ENCODE assay signal across 11 cellular contexts in genomic region chr2:120005834-120006521, GRCh38. TPM values are rescaled to one million over a fixed set of nuclear protein-coding genes. Genes with fewer than 3 reads are reported as not detected.
DNase-seq lines count a peak whose midpoint lies in the region; ATAC-seq, FAIRE-seq and TF ChIP-seq lines count a peak whose summit lies in the region.
"Had no signal": no experiment of that assay in that cellular context is flagged by ENCODE, and none has a peak within 500 bp of the region (broad histone marks: within the 10 kb centered on the region; RNA-seq: fewer than 3 reads in every experiment).

No MANE protein-coding gene starts in this region.

- CTCF ChIA-PET in K562 (lab: Yijun Ruan, JAX; ENCODE audit: low intra/inter-chr PET ratio), result no interaction called here

- H3K4me1 ChIP-seq in K562 (replicated peaks in 1 of 2; ENCODE audit: control insufficient read depth in 2 of 2, insufficient read depth in 2 of 2, low read length in 2 of 2) (peaks cover 0 to 4% of the 10 kb centered on the region in 2 experiments; a peak in 2 of 5 replicates), uterus (no peaks in the 10 kb centered on the region)
- H3K4me1 ChIP-seq: gastrocnemius medialis had no signal

- no peaks in the 10 kb centered on the region for H3K27me3 ChIP-seq in K562 (ENCODE audit: control insufficient read depth in 2 of 2, insufficient read depth in 2 of 2, low read length in 2 of 2)
- no peaks in the 10 kb centered on the region for H3K27me3 ChIP-seq in uterus
- H3K27me3 ChIP-seq: gastrocnemius medialis had no signal

- no peak for FAIRE-seq in K562 (lab: Jason Lieb, UNC)

- H3K9me1 ChIP-seq in K562 (ENCODE audit: control insufficient read depth, insufficient read depth, low read length), result no peaks in the 10 kb centered on the region

- H3K9me3 ChIP-seq in K562 (replicated peaks; ENCODE audit: control insufficient read depth, insufficient read depth, low read depth, low read length) (no peaks in the 10 kb centered on the region), uterus (no peaks in the 10 kb centered on the region)
- H3K9me3 ChIP-seq: gastrocnemius medialis had no signal

- in situ Hi-C loops in K562 (cut with MboI), result no loop called here

- BruUV-seq in K562 (replicated peaks; lab: Mats Ljungman, UMichigan), result no TSS peak

- H3K4me3 ChIP-seq in K562, result no peak overlapping the region
- no peak overlapping the region for H3K4me3 ChIP-seq in uterus
- H3K4me3 ChIP-seq: gastrocnemius medialis had no signal

- no peak for TF ChIP-seq EP300 in K562 (IDR thresholded peaks at IDR 0.05; ENCODE audit: low read length)

- no peak overlapping the region for H3K27ac Mint-ChIP-seq in osteocyte (ENCODE audit: unreplicated experiment)

- no peak overlapping the region for H3K9ac ChIP-seq in K562 (ENCODE audit: insufficient read depth in 1 of 2, low read depth in 2 of 2, low read length in 2 of 2)

- TF ChIP-seq CTCF in K562 (IDR thresholded peaks at IDR 0.05 in 2 of 3, conservative IDR thresholded peaks at IDR 0.05 in 1 of 3; ENCODE audit: insufficient read depth in 2 of 3, low read depth in 1 of 3, low read length in 3 of 3) (no peak), osteocyte (IDR thresholded peaks at IDR 0.05) (no peak), omental fat pad (IDR thresholded peaks at IDR 0.05) (no peak), uterus (IDR thresholded peaks at IDR 0.05) (no peak)

- H3K4me2 ChIP-seq in K562 (ENCODE audit: insufficient read depth, low read length), result no peak overlapping the region

- H2AFZ ChIP-seq in K562 (ENCODE audit: low read depth, low read length), result peak overlapping the region; percentile 82

- no peak for TF ChIP-seq RAD21 in K562 (CRISPR knock-in tag; conservative IDR thresholded peaks at IDR 0.05 in 1 of 2, IDR thresholded peaks at IDR 0.05 in 1 of 2)

- H3K4me3 Mint-ChIP-seq in osteocyte (ENCODE audit: unreplicated experiment), result no peak overlapping the region

- intact Hi-C loops in K562 (cut with micrococcal nuclease), result no loop called here
- intact Hi-C loops in uterus (cut with DNase I; ENCODE audit: low total_unique reads), result no loop called here

- H3K36me3 ChIP-seq in K562 (ENCODE audit: control insufficient read depth, insufficient read depth, low read length), result no peaks in the 10 kb centered on the region
- no peaks in the 10 kb centered on the region for H3K36me3 ChIP-seq in uterus
- H3K36me3 ChIP-seq: gastrocnemius medialis had no signal

- no peaks in the 10 kb centered on the region for H3K4me1 Mint-ChIP-seq in osteocyte (ENCODE audit: unreplicated experiment)

- H3K27ac ChIP-seq in K562 (ENCODE audit: extremely low read depth, low read depth, low read length) (no peak overlapping the region), uterus (no peak overlapping the region)
- H3K27ac ChIP-seq: gastrocnemius medialis had no signal

- POLR2A ChIA-PET in K562 (lab: Yijun Ruan, JAX), result interaction anchor here (0.6 kb wide), 1 partner anchor 1431 kb away, joined by 3 read pairs; no protein-coding TSS in a partner anchor

- TF ChIP-seq POLR2A in K562 (conservative IDR thresholded peaks at IDR 0.05), result no peak
- TF ChIP-seq POLR2A in uterus (IDR thresholded peaks at IDR 0.05), result no peak

- H4K20me1 ChIP-seq in K562 (replicated peaks; ENCODE audit: control insufficient read depth, insufficient read depth, low read length), result no peaks in the 10 kb centered on the region

- no peaks in the 10 kb centered on the region for H3K36me3 Mint-ChIP-seq in osteocyte (ENCODE audit: unreplicated experiment)

- ATAC-seq in GM18870 (IDR thresholded peaks at IDR 0.05; ENCODE audit: unreplicated experiment), result peak; percentile 96
- ATAC-seq in GM21619 (IDR thresholded peaks at IDR 0.05; ENCODE audit: unreplicated experiment), result peak; percentile 96
- peak; percentile 94 for ATAC-seq in HG03354 (IDR thresholded peaks at IDR 0.05; ENCODE audit: poor library complexity, severe bottlenecking, unreplicated experiment)
- peak; percentile 26 for ATAC-seq in K562
- no peak for ATAC-seq in omental fat pad (ENCODE audit: low FRiP score)
- no peak for ATAC-seq in GM18519 (IDR thresholded peaks at IDR 0.05; ENCODE audit: low FRiP score, unreplicated experiment)
- ATAC-seq: gastrocnemius medialis, Panc1 had no signal

- 36% methylated on average over 11 of the region's 11 CpGs for WGBS in K562 (ENCODE audit: insufficient coverage, low coverage, missing lambda C conversion rate)

- H3K9me3 Mint-ChIP-seq in osteocyte (ENCODE audit: unreplicated experiment), result peaks cover 3% of the 10 kb centered on the region

- H3K79me2 ChIP-seq in K562 (ENCODE audit: control insufficient read depth, insufficient read depth, low read length), result no peaks in the 10 kb centered on the region

- H3K27me3 Mint-ChIP-seq in osteocyte (ENCODE audit: unreplicated experiment), result peaks cover 3% of the 10 kb centered on the region

- peak; percentile 16 to 35 (median 25) for DNase-seq in K562 (ENCODE audit: extremely low read depth in 1 of 4, low spot score in 3 of 4)
- no peak for DNase-seq in osteocyte (ENCODE audit: extremely low spot score, unreplicated experiment)
- no peak for DNase-seq in omental fat pad (ENCODE audit: low spot score)
- no peak for DNase-seq in uterus
- DNase-seq: central memory CD4-positive, alpha-beta T cell; gastrocnemius medialis had no signal

TF ChIP-seq in K562, 482 proteins besides CTCF, POLR2A, EP300 and RAD21 (continues in another document):
- TF ChIP-seq ZNF212 (CRISPR knock-in tag; IDR thresholded peaks at IDR 0.05), result no peak
- no peak for TF ChIP-seq ZNF655 (CRISPR knock-in tag; IDR thresholded peaks at IDR 0.05)
- no peak for TF ChIP-seq ZNF121 (CRISPR knock-in tag; conservative IDR thresholded peaks at IDR 0.05)
- no peak for TF ChIP-seq THAP7 (CRISPR knock-in tag; IDR thresholded peaks at IDR 0.05)
- no peak for TF ChIP-seq HINFP (tag; conservative IDR thresholded peaks at IDR 0.05; ENCODE audit: low read depth)
- no peak for TF ChIP-seq HDAC6 (IDR thresholded peaks at IDR 0.05; ENCODE audit: low read depth, low read length)
- no peak for TF ChIP-seq ARID2 (IDR thresholded peaks at IDR 0.05)
- no peak for TF ChIP-seq HDAC8 (tag; IDR thresholded peaks at IDR 0.05)
- TF ChIP-seq ZBTB43 (CRISPR knock-in tag; IDR thresholded peaks at IDR 0.05), result no peak

RNA-seq across cellular contexts. Expression of gene EPB41L5, which starts 6.9 kb away (rescaled TPM):
- 14.3 and 43.5 TPM in 2 replicates for total RNA-seq in K562 (2011; cell fraction: chromatin; rRNA removed; ENCODE audit: low replicate concordance)
- 7.2 and 8.8 TPM in 2 replicates for total RNA-seq in K562 (2011; cell fraction: nucleolus; rRNA removed)
- 18.9 and 25.1 TPM in 2 replicates for total RNA-seq in K562 (2011; cell fraction: nucleoplasm; rRNA removed)
- total RNA-seq in K562 (2014; rRNA removed), result 4.8 and 5.4 TPM in 2 replicates
- total RNA-seq in K562 (2014; rRNA removed; fragmentation: Illumina TruSeq; extraction: Trizol), result 11.5 and 14.4 TPM in 2 replicates
- total RNA-seq in K562 (2015; rRNA removed; fragmentation: Illumina TruSeq; extraction: Trizol), result 9.4 TPM in 2 replicates
- 8.7 and 9.3 TPM in 2 replicates for total RNA-seq in K562 (2021)
- 10.7 and 14.1 TPM in 2 replicates for polyA plus RNA-seq in K562 (2011; rRNA removed)
- polyA plus RNA-seq in K562 (2011; cell fraction: cytosol; rRNA removed), result 4.1 and 5.4 TPM in 2 replicates
- 9.1 and 14.7 TPM in 2 replicates for polyA plus RNA-seq in K562 (2011; cell fraction: nucleus; rRNA removed)
- 5.4 and 6.8 TPM in 2 replicates for polyA plus RNA-seq in K562 (2012)
- polyA plus RNA-seq in K562 (2014; fragmentation: Illumina TruSeq; extraction: Trizol), result 7.6 and 8.2 TPM in 2 replicates
- polyA plus RNA-seq in K562 (2014; fragmentation: Nextera tagmentation; extraction: Ambion mirVana), result 1 to 10 TPM; 2.3 to 3.0 TPM
- polyA plus RNA-seq in K562 (2014; rRNA removed), result 6.0 and 6.3 TPM in 2 replicates
- polyA minus RNA-seq in K562 (2011; rRNA and poly(A)+ RNA removed), result 29.8 and 36.4 TPM in 2 replicates
- polyA minus RNA-seq in K562 (2011; cell fraction: cytosol; rRNA and poly(A)+ RNA removed), result 9.3 and 10.0 TPM in 2 replicates
- polyA minus RNA-seq in K562 (2011; cell fraction: nucleus; rRNA and poly(A)+ RNA removed), result 18.3 and 35.3 TPM in 2 replicates
- 14.9 and 16.2 TPM in 2 replicates for total RNA-seq in osteocyte
- 10 to 100 TPM; 14.2 to 24.0 (median 17.4) TPM for total RNA-seq in omental fat pad
- total RNA-seq in uterus, result 10 to 100 TPM in 3 of 4 donors, 1 to 10 TPM in 1; 9.2 to 56.5 (median 25.1) TPM

Comparison
In these comparisons a context has a peak if more than half of its experiments do, and no peak if none do; other contexts are left out.
1. ATAC-seq: peak in GM18870 (single experiment), GM21619 (single experiment), HG03354 (single experiment) and K562 (single experiment); none in omental fat pad (single experiment) and GM18519 (single experiment).
2. DNase-seq: peak in K562 (4 of 4); none in osteocyte (single experiment), omental fat pad (single experiment) and uterus (0 of 2).